ENCODE assay signal across 11 cellular contexts in the genomic region with DNA sequence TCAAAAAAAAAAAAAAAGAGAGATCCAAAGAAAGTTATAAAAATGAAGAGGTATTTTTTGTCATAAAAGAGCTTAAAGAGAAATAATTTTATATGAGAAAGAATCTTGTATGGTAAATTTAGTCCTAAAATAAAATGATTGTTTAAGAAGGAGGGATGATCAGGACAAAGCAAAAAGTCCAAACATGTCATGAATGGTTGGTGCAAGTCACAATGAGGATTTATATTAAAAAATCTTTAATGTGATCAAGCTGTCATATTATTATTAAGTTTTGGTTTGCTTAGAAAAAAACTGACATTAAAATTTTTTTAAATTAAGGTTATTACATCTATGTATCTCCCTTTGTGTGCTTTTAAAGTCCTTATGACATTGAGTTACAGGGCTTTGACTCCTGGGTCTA.
"Had no signal": no experiment of that assay in that cellular context is flagged by ENCODE, and none has a peak within 500 bp of the region (broad histone marks: within the 10 kb centered on the region; RNA-seq: fewer than 3 reads in every experiment).

No MANE protein-coding gene starts in this region.

- H3K4me3 ChIP-seq: GM23248, K562 had no signal

- H3K4me3 Mint-ChIP-seq: H9, HFFc6 had no signal

- H3K9ac ChIP-seq: GM23248 had no signal

- H3K4me1 Mint-ChIP-seq: H9 had no signal

- FAIRE-seq: H1, H54, HTR-8/SVneo, K562 had no signal

- H3K27ac Mint-ChIP-seq: H9, HFFc6 had no signal

- DNase-seq: GM23248, H9, HCEC 1CT, HFFc6, IMR-90, Kasumi-1, KG1 had no signal

- H2AFZ ChIP-seq: GM23248 had no signal

- H3K27ac ChIP-seq: GM23248 had no signal

- ATAC-seq: K562 had no signal
